Comparison of ENCODE assay signal across 21 cellular contexts in genomic region chr13:92682832-92683517, GRCh38.
"Had no signal": no experiment of that assay in that cellular context is flagged by ENCODE, and none has a peak within 500 bp of the region (broad histone marks: within the 10 kb centered on the region; RNA-seq: fewer than 3 reads in every experiment).

No MANE protein-coding gene starts in this region.

- H3K4me3 ChIP-seq: psoas muscle, sigmoid colon, skin epidermis, thoracic aorta, transverse colon had no signal

- H3K4me3 Mint-ChIP-seq: central memory CD8-positive, alpha-beta T cell; naive thymus-derived CD4-positive, alpha-beta T cell; stimulated activated naive B cell treated with anti-CD40 and anti-IgM and Interleukin-4, amounts not matched to agents 10 μg/mL and 1 μg/mL and 100 μg/mL, for 72 hours; stimulated activated naive CD8-positive, alpha-beta T cell treated with anti-CD3 and anti-CD28 coated beads, Interleukin-15, amount 100 ng/mL, for 72 hours had no signal

- H3K4me1 ChIP-seq: foreskin keratinocyte, psoas muscle, sigmoid colon, transverse colon had no signal

- H3K36me3 ChIP-seq: neutrophil, sigmoid colon, thoracic aorta, transverse colon had no signal

- ATAC-seq: esophagus mucosa; foreskin keratinocyte; naive thymus-derived CD4-positive, alpha-beta T cell; psoas muscle; stimulated activated naive B cell treated with anti-CD40 and anti-IgM and Interleukin-4, amounts not matched to agents 10 μg/mL and 1 μg/mL and 100 μg/mL, for 72 hours; stimulated activated naive CD8-positive, alpha-beta T cell treated with anti-CD3 and anti-CD28 coated beads, Interleukin-15, amount 100 ng/mL, for 72 hours had no signal

- H3K4me1 Mint-ChIP-seq: central memory CD8-positive, alpha-beta T cell; naive thymus-derived CD4-positive, alpha-beta T cell; stimulated activated naive B cell treated with anti-CD40 and anti-IgM and Interleukin-4, amounts not matched to agents 10 μg/mL and 1 μg/mL and 100 μg/mL, for 72 hours; stimulated activated naive CD8-positive, alpha-beta T cell treated with anti-CD3 and anti-CD28 coated beads, Interleukin-15, amount 100 ng/mL, for 72 hours had no signal

- H3K27ac ChIP-seq: foreskin keratinocyte, neutrophil, psoas muscle, sigmoid colon, skin epidermis, thoracic aorta, transverse colon had no signal

- H3K27me3 Mint-ChIP-seq: central memory CD8-positive, alpha-beta T cell; naive thymus-derived CD4-positive, alpha-beta T cell; stimulated activated naive B cell treated with anti-CD40 and anti-IgM and Interleukin-4, amounts not matched to agents 10 μg/mL and 1 μg/mL and 100 μg/mL, for 72 hours; stimulated activated naive CD8-positive, alpha-beta T cell treated with anti-CD3 and anti-CD28 coated beads, Interleukin-15, amount 100 ng/mL, for 72 hours had no signal

- DNase-seq: cortex of kidney; effector memory CD4-positive, alpha-beta T cell; foreskin keratinocyte; head of caudate nucleus; hypothalamus; kidney glomerular epithelial cell; mesendoderm; naive thymus-derived CD4-positive, alpha-beta T cell; psoas muscle; retina; sigmoid colon; stimulated activated CD4-positive, alpha-beta T cell treated with anti-CD3 and anti-CD28 coated beads, Interleukin-2, amount 100 ng/mL, for 24 hours; stimulated activated CD4-positive, alpha-beta T cell treated with anti-CD3 and anti-CD28 coated beads, Interleukin-4, amount 100 ng/mL, for 4 hours; stimulated activated naive B cell treated with anti-CD40 and anti-IgM and Interleukin-4, amounts not matched to agents 10 μg/mL and 1 μg/mL and 100 μg/mL, for 72 hours; stimulated activated naive CD8-positive, alpha-beta T cell treated with anti-CD3 and anti-CD28 coated beads, Interleukin-15, amount 100 ng/mL, for 72 hours; transverse colon had no signal

- H3K9me3 ChIP-seq: neutrophil, psoas muscle, sigmoid colon, thoracic aorta, transverse colon had no signal

- H3K36me3 Mint-ChIP-seq: naive thymus-derived CD4-positive, alpha-beta T cell; stimulated activated naive B cell treated with anti-CD40 and anti-IgM and Interleukin-4, amounts not matched to agents 10 μg/mL and 1 μg/mL and 100 μg/mL, for 72 hours had no signal

- H3K27me3 ChIP-seq: foreskin keratinocyte, neutrophil, sigmoid colon, transverse colon had no signal

- H3K27ac Mint-ChIP-seq: naive thymus-derived CD4-positive, alpha-beta T cell; stimulated activated naive B cell treated with anti-CD40 and anti-IgM and Interleukin-4, amounts not matched to agents 10 μg/mL and 1 μg/mL and 100 μg/mL, for 72 hours; stimulated activated naive CD8-positive, alpha-beta T cell treated with anti-CD3 and anti-CD28 coated beads, Interleukin-15, amount 100 ng/mL, for 72 hours had no signal
